In genomic region chr4:127370495-127371069, GRCh38 we compare ENCODE assay signal across 15 cellular contexts.
DNase-seq lines count a peak whose midpoint lies in the region; ATAC-seq and TF ChIP-seq lines count a peak whose summit lies in the region.
"Had no signal": no experiment of that assay in that cellular context is flagged by ENCODE, and none has a peak within 500 bp of the region (broad histone marks: within the 10 kb centered on the region; RNA-seq: fewer than 3 reads in every experiment).

No MANE protein-coding gene starts in this region.

- H3K4me1 ChIP-seq in BE2C (no peaks in the 10 kb centered on the region), fibroblast of lung (ENCODE audit: control insufficient read depth, extremely low read depth, insufficient read depth, low read length) (no peaks in the 10 kb centered on the region), osteoblast (ENCODE audit: insufficient read depth, low read length) (no peaks in the 10 kb centered on the region)
- H3K4me1 ChIP-seq: testis had no signal

- H3K9me3 ChIP-seq in BE2C (no peaks in the 10 kb centered on the region), fibroblast of lung (ENCODE audit: control insufficient read depth, insufficient read depth, low read depth, low read length) (no peaks in the 10 kb centered on the region), osteoblast (ENCODE audit: low read depth, low read length) (no peaks in the 10 kb centered on the region)
- H3K9me3 ChIP-seq: neutrophil, spleen, testis had no signal

- no peak overlapping the region for H3K9ac ChIP-seq in fibroblast of lung (ENCODE audit: insufficient read depth, low read length)

- H3K4me3 Mint-ChIP-seq in stimulated activated naive B cell treated with anti-CD40 and anti-IgM and Interleukin-4, amounts not matched to agents 10 μg/mL and 1 μg/mL and 100 μg/mL, for 72 hours = no peak overlapping the region
- no peak overlapping the region for H3K4me3 Mint-ChIP-seq in activated T-cell treated with anti-CD3 and anti-CD28 coated beads, Interleukin-2, amount 50 U/mL, for 24 hours
- H3K4me3 Mint-ChIP-seq: activated naive CD8-positive, alpha-beta T cell treated with anti-CD3 and anti-CD28 coated beads for 36 hours; memory B cell had no signal

- ATAC-seq in GM21390 (IDR thresholded peaks at IDR 0.05; ENCODE audit: unreplicated experiment) = no peak
- no peak for ATAC-seq in stimulated activated naive B cell treated with anti-CD40 and anti-IgM and Interleukin-4, amounts not matched to agents 10 μg/mL and 1 μg/mL and 100 μg/mL, for 72 hours (replicated peaks)

- no peak overlapping the region for H3K4me3 ChIP-seq in BE2C (ENCODE audit: low read depth, low read length)
- H3K4me3 ChIP-seq in fibroblast of lung (replicated peaks in 1 of 4; ENCODE audit: control extremely low read depth in 1 of 4, insufficient read depth in 1 of 4, low read depth in 3 of 4, low read length in 4 of 4) = no peak overlapping the region
- H3K4me3 ChIP-seq in osteoblast (ENCODE audit: insufficient read depth, low read length) = no peak overlapping the region
- H3K4me3 ChIP-seq: spleen, testis had no signal

- no peaks in the 10 kb centered on the region for H3K27me3 Mint-ChIP-seq in stimulated activated naive B cell treated with anti-CD40 and anti-IgM and Interleukin-4, amounts not matched to agents 10 μg/mL and 1 μg/mL and 100 μg/mL, for 72 hours
- H3K27me3 Mint-ChIP-seq in activated T-cell treated with anti-CD3 and anti-CD28 coated beads, Interleukin-2, amount 50 U/mL, for 24 hours = no peaks in the 10 kb centered on the region
- H3K27me3 Mint-ChIP-seq: activated naive CD8-positive, alpha-beta T cell treated with anti-CD3 and anti-CD28 coated beads for 36 hours; memory B cell had no signal

- no peaks in the 10 kb centered on the region for H3K4me1 Mint-ChIP-seq in stimulated activated naive B cell treated with anti-CD40 and anti-IgM and Interleukin-4, amounts not matched to agents 10 μg/mL and 1 μg/mL and 100 μg/mL, for 72 hours
- H3K4me1 Mint-ChIP-seq in activated T-cell treated with anti-CD3 and anti-CD28 coated beads, Interleukin-2, amount 50 U/mL, for 24 hours (ENCODE audit: low read depth) = no peaks in the 10 kb centered on the region
- H3K4me1 Mint-ChIP-seq: activated naive CD8-positive, alpha-beta T cell treated with anti-CD3 and anti-CD28 coated beads for 36 hours; memory B cell had no signal

- no peaks in the 10 kb centered on the region for H3K79me2 ChIP-seq in fibroblast of lung (ENCODE audit: control insufficient read depth, insufficient read depth, low read length)
- H3K79me2 ChIP-seq in osteoblast (ENCODE audit: insufficient read depth, low read length) = no peaks in the 10 kb centered on the region

- H3K27ac Mint-ChIP-seq in stimulated activated naive B cell treated with anti-CD40 and anti-IgM and Interleukin-4, amounts not matched to agents 10 μg/mL and 1 μg/mL and 100 μg/mL, for 72 hours = no peak overlapping the region
- no peak overlapping the region for H3K27ac Mint-ChIP-seq in activated T-cell treated with anti-CD3 and anti-CD28 coated beads, Interleukin-2, amount 50 U/mL, for 24 hours
- H3K27ac Mint-ChIP-seq: activated naive CD8-positive, alpha-beta T cell treated with anti-CD3 and anti-CD28 coated beads for 36 hours; memory B cell had no signal

- H3K27me3 ChIP-seq in BE2C (no peaks in the 10 kb centered on the region), fibroblast of lung (ENCODE audit: control insufficient read depth, insufficient read depth, low read length) (no peaks in the 10 kb centered on the region), osteoblast (ENCODE audit: insufficient read depth, low read length) (no peaks in the 10 kb centered on the region)
- H3K27me3 ChIP-seq: neutrophil, spleen, testis had no signal

- peak; percentile 4 for DNase-seq in BE2C
- DNase-seq in NCI-H446 (lab: John Stamatoyannopoulos, UW) = peak; percentile 26 to 89
- peak; percentile 10 to 50 for DNase-seq in fibroblast of lung (ENCODE audit: low read depth in 2 of 2)
- peak; percentile 44 for DNase-seq in osteoblast (ENCODE audit: insufficient read length, low spot score, missing footprints)
- no peak for DNase-seq in stimulated activated naive B cell treated with anti-CD40 and anti-IgM and Interleukin-4, amounts not matched to agents 10 μg/mL and 1 μg/mL and 100 μg/mL, for 72 hours
- no peak for DNase-seq in activated CD8-positive, alpha-beta memory T cell treated with anti-CD3 and anti-CD28 coated beads, Interleukin-2, amount 50 U/mL, for 4 hours
- no peak for DNase-seq in activated T-cell treated with anti-CD3 and anti-CD28 coated beads, Interleukin-2, amount 50 U/mL, for 24 hours
- DNase-seq: activated naive CD8-positive, alpha-beta T cell treated with anti-CD3 and anti-CD28 coated beads for 36 hours; NCI-H187 treated with DMSO at 0.1 percent for 48 hours; spleen; testis; WERI-Rb-1 had no signal

- H3K36me3 Mint-ChIP-seq in stimulated activated naive B cell treated with anti-CD40 and anti-IgM and Interleukin-4, amounts not matched to agents 10 μg/mL and 1 μg/mL and 100 μg/mL, for 72 hours = no peaks in the 10 kb centered on the region
- H3K36me3 Mint-ChIP-seq in activated T-cell treated with anti-CD3 and anti-CD28 coated beads, Interleukin-2, amount 50 U/mL, for 24 hours (ENCODE audit: low read depth) = no peaks in the 10 kb centered on the region
- H3K36me3 Mint-ChIP-seq: activated naive CD8-positive, alpha-beta T cell treated with anti-CD3 and anti-CD28 coated beads for 36 hours; memory B cell had no signal

- H3K36me3 ChIP-seq in BE2C (no peaks in the 10 kb centered on the region), fibroblast of lung (ENCODE audit: control insufficient read depth, insufficient read depth, low read length) (no peaks in the 10 kb centered on the region), osteoblast (ENCODE audit: insufficient read depth, low read length) (no peaks in the 10 kb centered on the region)
- H3K36me3 ChIP-seq: neutrophil, spleen, WERI-Rb-1 had no signal

- H3K4me2 ChIP-seq in fibroblast of lung (ENCODE audit: extremely low read depth, insufficient read depth, low read length) (no peak overlapping the region), osteoblast (ENCODE audit: insufficient read depth, low read length) (no peak overlapping the region)

- TF ChIP-seq CTCF in BE2C (IDR thresholded peaks at IDR 0.05; ENCODE audit: low read depth, low read length) = no peak
- TF ChIP-seq CTCF in fibroblast of lung (conservative IDR thresholded peaks at IDR 0.05 in 1 of 2, IDR thresholded peaks at IDR 0.05 in 1 of 2; ENCODE audit: low read depth in 1 of 2, low read length in 2 of 2) = no peak
- TF ChIP-seq CTCF in osteoblast (IDR thresholded peaks at IDR 0.05; ENCODE audit: extremely low read depth, low read depth, low read length) = no peak

- H4K20me1 ChIP-seq in fibroblast of lung (ENCODE audit: control insufficient read depth, extremely low read depth, insufficient read depth, low read length) (no peaks in the 10 kb centered on the region), osteoblast (ENCODE audit: insufficient read depth, low read length) (no peaks in the 10 kb centered on the region)

- peaks cover 4 to 6% of the 10 kb centered on the region in 2 donors for H3K9me3 Mint-ChIP-seq in stimulated activated naive B cell treated with anti-CD40 and anti-IgM and Interleukin-4, amounts not matched to agents 10 μg/mL and 1 μg/mL and 100 μg/mL, for 72 hours
- peaks cover 11% of the 10 kb centered on the region for H3K9me3 Mint-ChIP-seq in activated T-cell treated with anti-CD3 and anti-CD28 coated beads, Interleukin-2, amount 50 U/mL, for 24 hours
- H3K9me3 Mint-ChIP-seq: activated naive CD8-positive, alpha-beta T cell treated with anti-CD3 and anti-CD28 coated beads for 36 hours had no signal

- no peak overlapping the region for H2AFZ ChIP-seq in fibroblast of lung (ENCODE audit: low read length)
- H2AFZ ChIP-seq in osteoblast (ENCODE audit: low read length) = no peak overlapping the region

- H3K27ac ChIP-seq in fibroblast of lung (ENCODE audit: insufficient read depth, low read length) = no peak overlapping the region
- no peak overlapping the region for H3K27ac ChIP-seq in osteoblast (ENCODE audit: low read depth, low read length)
- H3K27ac ChIP-seq: neutrophil, spleen, testis, WERI-Rb-1 had no signal

Comparison
In these comparisons a context has a peak if more than half of its experiments do, and no peak if none do; other contexts are left out.
1. DNase-seq: peak in BE2C (single experiment), NCI-H446 (2 of 2), fibroblast of lung (2 of 2) and osteoblast (single experiment); none in stimulated activated naive B cell treated with anti-CD40 and anti-IgM and Interleukin-4, amounts not matched to agents 10 μg/mL and 1 μg/mL and 100 μg/mL, for 72 hours (single experiment), activated CD8-positive, alpha-beta memory T cell treated with anti-CD3 and anti-CD28 coated beads, Interleukin-2, amount 50 U/mL, for 4 hours (single experiment) and activated T-cell treated with anti-CD3 and anti-CD28 coated beads, Interleukin-2, amount 50 U/mL, for 24 hours (single experiment).